Comparison of ENCODE assay signal across 8 cellular contexts in the genomic region with DNA sequence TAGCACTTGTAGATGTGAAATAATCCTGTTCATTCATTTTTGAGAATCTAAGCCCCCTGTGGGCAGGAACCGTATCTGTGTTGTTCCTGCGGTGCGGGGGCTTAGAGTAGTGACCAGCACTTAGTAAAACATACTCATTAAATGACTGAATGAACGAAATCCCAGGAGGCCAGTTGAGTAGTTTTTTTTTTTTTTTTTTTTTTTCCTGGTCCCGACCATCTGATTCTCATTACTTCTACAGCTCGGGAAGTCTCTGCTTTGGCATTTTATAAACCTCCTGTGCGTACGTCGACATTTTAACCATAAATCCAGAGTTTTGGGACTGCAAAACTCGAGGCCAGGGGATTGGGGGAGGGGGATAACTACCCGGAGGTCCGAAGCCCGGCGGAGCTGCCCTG. TPM values are rescaled to one million over a fixed set of nuclear protein-coding genes. Genes with fewer than 3 reads are reported as not detected.
DNase-seq lines count a peak whose midpoint lies in the region; ATAC-seq lines count a peak whose summit lies in the region.

No MANE protein-coding gene starts in this region.

- H2AFZ ChIP-seq in ACC112 (ENCODE audit: low read length, unreplicated experiment): peak overlapping the region; percentile 59

- peak overlapping the region; percentile 96 for H3K27ac ChIP-seq in ACC112 (ENCODE audit: low read depth, low read length)
- H3K27ac ChIP-seq in cingulate gyrus (ENCODE audit: low read depth, low read length): peak overlapping the region; percentile 77
- peak overlapping the region; percentile 87 to 90 for H3K27ac ChIP-seq in mucosa of rectum (ENCODE audit: low read depth in 2 of 2, low read length in 2 of 2)

- H3K4me1 ChIP-seq in ACC112 (ENCODE audit: control insufficient read depth, insufficient read depth, low read length, unreplicated experiment) (peaks cover 32% of the 10 kb centered on the region), mucosa of rectum (ENCODE audit: control insufficient read depth in 2 of 2, insufficient read depth in 2 of 2, low read length in 2 of 2) (peaks cover 9 to 10% of the 10 kb centered on the region in 2 donors)

- no peak for DNase-seq in Jurkat, Clone E6-1 (ENCODE audit: low read depth, low spot score)
- DNase-seq in dermis blood vessel endothelial cell: no peak

- H3K36me3 ChIP-seq in ACC112 (ENCODE audit: insufficient read depth, low read length) (no peaks in the 10 kb centered on the region; the same call in 1 of the 2 replicates), mucosa of rectum (ENCODE audit: control insufficient read depth in 2 of 2, insufficient read depth in 2 of 2, low read length in 2 of 2) (no peaks in the 10 kb centered on the region)

- H3K9me3 ChIP-seq in mucosa of rectum (ENCODE audit: control insufficient read depth in 2 of 2, low read length in 2 of 2): no peaks in the 10 kb centered on the region

- H3K4me3 ChIP-seq in ACC112 (ENCODE audit: low read depth, low read length): peak overlapping the region; percentile 78
- H3K4me3 ChIP-seq in Jurkat, Clone E6-1 (ENCODE audit: low read length): peak overlapping the region; percentile 40
- peak overlapping the region; percentile 63 to 79 for H3K4me3 ChIP-seq in mucosa of rectum (ENCODE audit: low read length in 2 of 2)

- no peak for ATAC-seq in HG03025 (IDR thresholded peaks at IDR 0.05; ENCODE audit: low FRiP score, unreplicated experiment)
- ATAC-seq in GM19395 (IDR thresholded peaks at IDR 0.05; ENCODE audit: unreplicated experiment): no peak
- no peak for ATAC-seq in GM21576 (IDR thresholded peaks at IDR 0.05; ENCODE audit: unreplicated experiment)

- H3K9ac ChIP-seq in mucosa of rectum (ENCODE audit: low read depth in 1 of 2, low read length in 2 of 2): peak overlapping the region; percentile 52 to 81

- H3K79me2 ChIP-seq in ACC112 (ENCODE audit: control insufficient read depth, insufficient read depth, low read length, unreplicated experiment): peaks cover 3% of the 10 kb centered on the region

- H3K27me3 ChIP-seq in ACC112 (ENCODE audit: insufficient read depth, low read length) (no peaks in the 10 kb centered on the region), mucosa of rectum (ENCODE audit: control insufficient read depth in 2 of 2, insufficient read depth in 2 of 2, low read length in 2 of 2) (no peaks in the 10 kb centered on the region)

RNA-seq across cellular contexts. Expression of gene SPRY4, which starts 31.5 kb away (rescaled TPM):
- polyA plus RNA-seq in Jurkat, Clone E6-1 (2012; ENCODE audit: insufficient read depth, insufficient read length): 2.5 TPM
- 5.5 and 11.9 TPM in 2 replicates for total RNA-seq in dermis blood vessel endothelial cell
